7 cellular contexts compared by ENCODE assay signal in the genomic region with DNA sequence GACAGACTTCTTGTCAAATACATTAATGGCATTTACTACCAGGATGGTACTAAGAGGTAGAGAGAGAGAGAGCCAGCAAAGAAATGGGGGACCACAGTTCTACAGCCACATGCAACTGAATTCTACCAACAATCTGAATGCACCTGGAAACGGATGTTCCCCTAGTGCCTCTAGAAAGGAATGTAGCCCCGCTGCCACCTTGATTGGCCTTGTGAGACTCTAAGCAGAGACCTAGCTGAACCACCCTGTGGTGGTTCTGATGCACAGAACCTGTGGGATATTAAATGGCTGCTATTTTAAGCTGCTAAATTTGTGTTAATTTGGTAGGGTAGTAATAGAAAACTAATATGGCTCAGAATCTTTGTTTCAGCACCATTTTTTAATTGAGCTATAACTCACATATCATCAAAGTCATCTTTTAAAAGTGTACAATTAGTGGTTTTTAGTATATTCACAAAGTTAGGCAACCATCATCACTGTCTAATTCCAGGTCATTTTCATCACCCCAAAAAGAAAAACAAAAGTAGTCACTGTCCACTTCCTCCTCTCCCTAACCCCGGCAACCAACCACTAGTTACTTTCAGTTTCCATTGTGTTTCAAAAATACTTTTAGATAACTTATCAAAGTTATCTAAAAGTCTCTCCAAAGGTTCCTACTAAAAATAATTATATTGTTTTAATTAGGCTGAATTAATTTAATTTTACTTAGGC. TPM values are rescaled to one million over a fixed set of nuclear protein-coding genes. Genes with fewer than 3 reads are reported as not detected.
A peak's percentile ranks its signal among the peaks of the same experiment; 100 is the strongest.
DNase-seq lines count a peak whose midpoint lies in the region; ATAC-seq and TF ChIP-seq lines count a peak whose summit lies in the region.

No MANE protein-coding gene starts in this region.

- H3K9me3 ChIP-seq in OCI-LY1 (ENCODE audit: low read length) (no peaks in the 10 kb centered on the region), lower lobe of right lung (no peaks in the 10 kb centered on the region)

- no peak overlapping the region for H3K9ac ChIP-seq in OCI-LY1 (ENCODE audit: low read length)

- H3K36me3 ChIP-seq in OCI-LY1 (ENCODE audit: insufficient read depth, low read length) (peaks cover 26% of the 10 kb centered on the region), lower lobe of right lung (peaks cover 50% of the 10 kb centered on the region)

- no peaks in the 10 kb centered on the region for H3K9me2 ChIP-seq in OCI-LY1 (ENCODE audit: low read depth, low read length)

- H3K79me2 ChIP-seq in OCI-LY1 (ENCODE audit: insufficient read depth, low read length) = no peaks in the 10 kb centered on the region

- ATAC-seq in GM18870 (IDR thresholded peaks at IDR 0.05; ENCODE audit: unreplicated experiment) = peak; percentile 80
- peak; percentile 77 for ATAC-seq in HG02763 (IDR thresholded peaks at IDR 0.05; ENCODE audit: unreplicated experiment)
- peak in 1 of 2 donors; percentile 55 for ATAC-seq in lower lobe of right lung
- ATAC-seq in GM21367 (IDR thresholded peaks at IDR 0.05; ENCODE audit: unreplicated experiment) = no peak

- H3K27me3 ChIP-seq in OCI-LY1 (ENCODE audit: insufficient read depth, low read length) (no peaks in the 10 kb centered on the region), lower lobe of right lung (ENCODE audit: low read depth) (no peaks in the 10 kb centered on the region)

- no peak overlapping the region for H3K4me3 ChIP-seq in OCI-LY1 (ENCODE audit: low read depth, low read length, poor library complexity, severe bottlenecking)
- H3K4me3 ChIP-seq in lower lobe of right lung = peak overlapping the region; percentile 9

- H3K4me1 ChIP-seq in OCI-LY1 (ENCODE audit: insufficient read depth, low read length, severe bottlenecking) = peaks cover 15% of the 10 kb centered on the region
- peaks cover 9% of the 10 kb centered on the region for H3K4me1 ChIP-seq in lower lobe of right lung

- peak overlapping the region; percentile 28 for H3K4me2 ChIP-seq in OCI-LY1 (ENCODE audit: low read length)

- 0 out of 2 replicates have a peak overlapping the region, but pooled peaks have one; percentile 25 for H2AFZ ChIP-seq in OCI-LY1 (ENCODE audit: low read length)

- DNase-seq in lower lobe of right lung (no peak), NCI-H446 (lab: John Stamatoyannopoulos, UW) (no peak), 8988T (no peak)

- intact Hi-C loops in lower lobe of right lung (cut with DNase I) = no loop called here

- H4K20me1 ChIP-seq in OCI-LY1 (ENCODE audit: insufficient read depth, low read length) = no peaks in the 10 kb centered on the region

- TF ChIP-seq CTCF in OCI-LY1 (IDR thresholded peaks at IDR 0.05; ENCODE audit: low read length) = no peak
- TF ChIP-seq CTCF in lower lobe of right lung (IDR thresholded peaks at IDR 0.05) = no peak

- H3K27ac ChIP-seq in OCI-LY1 (ENCODE audit: low read depth, low read length, poor library complexity, severe bottlenecking) = peak overlapping the region; percentile 27
- H3K27ac ChIP-seq in lower lobe of right lung = peak overlapping the region; percentile 19

- no peaks in the 10 kb centered on the region; the same call in 1 of the 2 replicates for H3F3A ChIP-seq in OCI-LY1 (ENCODE audit: insufficient read depth, low read length)

RNA-seq across cellular contexts. Expression of a gene that starts 51.7 kb away (rescaled TPM):
- total RNA-seq in lower lobe of right lung = 20.7 TPM
